ENCODE assay signal across 14 cellular contexts in genomic region chr14:104395941-104396681, GRCh38.
DNase-seq lines count a peak whose midpoint lies in the region; ATAC-seq and TF ChIP-seq lines count a peak whose summit lies in the region.
"Had no signal": no experiment of that assay in that cellular context is flagged by ENCODE, and none has a peak within 500 bp of the region (broad histone marks: within the 10 kb centered on the region; RNA-seq: fewer than 3 reads in every experiment).

No MANE protein-coding gene starts in this region.

- peak overlapping the region; percentile 20; the same call in 1 of the 2 replicates for H3K4me2 ChIP-seq in OCI-LY7 (ENCODE audit: low read length)

- POLR2A ChIA-PET in OCI-LY7 (lab: Charles Lee), result no interaction called here

- CTCF ChIA-PET in OCI-LY7 (lab: Charles Lee; ENCODE audit: unreplicated experiment), result no interaction called here

- intact Hi-C loops in right cardiac atrium (cut with DNase I), result no loop called here
- intact Hi-C loops in left cardiac atrium (cut with DNase I), result no loop called here
- intact Hi-C loops in OCI-LY7 (cut with micrococcal nuclease; ENCODE audit: unreplicated experiment), result no loop called here
- intact Hi-C loops in upper lobe of right lung (cut with DNase I), result no loop called here

- H3K9me3 ChIP-seq in right cardiac atrium (ENCODE audit: control insufficient read depth, low read length), result no peaks in the 10 kb centered on the region
- no peaks in the 10 kb centered on the region for H3K9me3 ChIP-seq in OCI-LY7 (ENCODE audit: low read length)
- H3K9me3 ChIP-seq in lung (ENCODE audit: control insufficient read depth in 2 of 2, insufficient read depth in 1 of 2, low read length in 1 of 2), result peaks cover 0 to 19% of the 10 kb centered on the region in 2 donors
- peaks cover 10% of the 10 kb centered on the region for H3K9me3 ChIP-seq in upper lobe of right lung

- H3K79me2 ChIP-seq in OCI-LY7 (ENCODE audit: insufficient read depth, low read depth, low read length), result no peaks in the 10 kb centered on the region

- H3K36me3 ChIP-seq in OCI-LY7 (ENCODE audit: insufficient read depth, low read length), result no peaks in the 10 kb centered on the region
- H3K36me3 ChIP-seq in lung (ENCODE audit: control insufficient read depth in 2 of 2, insufficient read depth in 2 of 2, low read length in 2 of 2), result no peaks in the 10 kb centered on the region
- H3K36me3 ChIP-seq in upper lobe of right lung, result no peaks in the 10 kb centered on the region
- H3K36me3 ChIP-seq: SJCRH30 had no signal

- ATAC-seq in right cardiac atrium (no peak), left cardiac atrium (no peak), lung (ENCODE audit: insufficient read depth, low FRiP score) (no peak), upper lobe of right lung (no peak)

- no peaks in the 10 kb centered on the region for H3K9me2 ChIP-seq in OCI-LY7 (ENCODE audit: insufficient read depth, low read length)

- peak in 2 of 3 donors; percentile 28 to 43 for DNase-seq in right cardiac atrium
- DNase-seq in left cardiac atrium, result no peak
- DNase-seq in OCI-LY7 (ENCODE audit: low spot score), result peak; percentile 13
- peak; percentile 15 for DNase-seq in lung (ENCODE audit: low spot score)
- DNase-seq in NOMO-1 treated with dmso at 0.1 percent for 144 hours (lab: John Stamatoyannopoulos, UW; ENCODE audit: unreplicated experiment), result no peak
- no peak for DNase-seq in upper lobe of right lung
- DNase-seq in HCEC 1CT, result no peak
- no peak for DNase-seq in activated CD8-positive, alpha-beta memory T cell treated with anti-CD3 and anti-CD28 coated beads, Interleukin-2, amount 50 U/mL, for 4 hours
- DNase-seq: dermis blood vessel endothelial cell; NCI-H2081; NK-92 treated with Interleukin-12 subunit alpha and Interleukin-12 subunit beta, amount 100 ng/mL, for 24 hours; stimulated activated CD4-positive, alpha-beta T cell treated with anti-CD3 and anti-CD28 coated beads, Interleukin-4, amount 100 ng/mL, for 4 hours; T1000 had no signal

- H3K4me3 ChIP-seq in right cardiac atrium (ENCODE audit: low read length), result no peak overlapping the region
- no peak overlapping the region for H3K4me3 ChIP-seq in OCI-LY7 (ENCODE audit: low read depth, low read length, poor library complexity, severe bottlenecking)
- H3K4me3 ChIP-seq in lung, result no peak overlapping the region
- H3K4me3 ChIP-seq in upper lobe of right lung, result no peak overlapping the region
- H3K4me3 ChIP-seq: SJCRH30 had no signal

- H3K27ac ChIP-seq in right cardiac atrium (ENCODE audit: low read length), result no peak overlapping the region
- H3K27ac ChIP-seq in OCI-LY7 (ENCODE audit: low read depth, low read length, poor library complexity, severe bottlenecking), result no peak overlapping the region
- H3K27ac ChIP-seq in lung (ENCODE audit: low read depth in 1 of 2, low read length in 1 of 2), result no peak overlapping the region
- no peak overlapping the region for H3K27ac ChIP-seq in upper lobe of right lung
- H3K27ac ChIP-seq: SJCRH30 had no signal

- H2AFZ ChIP-seq in OCI-LY7 (ENCODE audit: low read length), result no peak overlapping the region

- WGBS in right cardiac atrium, result 81% methylated on average over 30 of the region's 30 CpGs
- WGBS in lung, 2 donors, result 89 to 90% methylated on average over 30 of the region's 30 CpGs

- TF ChIP-seq CTCF in OCI-LY7 (conservative IDR thresholded peaks at IDR 0.05; ENCODE audit: low read length), result no peak
- no peak for TF ChIP-seq CTCF in lung (IDR thresholded peaks at IDR 0.05; ENCODE audit: control extremely low read depth, extremely low read depth)
- no peak for TF ChIP-seq CTCF in upper lobe of right lung (IDR thresholded peaks at IDR 0.05)

- H4K20me1 ChIP-seq in OCI-LY7 (ENCODE audit: insufficient read depth, low read length), result no peaks in the 10 kb centered on the region

- H3K4me1 ChIP-seq in right cardiac atrium (ENCODE audit: control insufficient read depth, insufficient read depth, low read length) (no peaks in the 10 kb centered on the region), OCI-LY7 (ENCODE audit: insufficient read depth, low read length, poor library complexity, severe bottlenecking) (peaks cover 55% of the 10 kb centered on the region), lung (ENCODE audit: control insufficient read depth in 2 of 2, insufficient read depth in 2 of 2, low read length in 2 of 2) (peaks cover 0 to 16% of the 10 kb centered on the region in 2 donors), upper lobe of right lung (no peaks in the 10 kb centered on the region)
- H3K4me1 ChIP-seq: SJCRH30 had no signal

- H3K27me3 ChIP-seq in right cardiac atrium (ENCODE audit: control insufficient read depth, insufficient read depth), result no peaks in the 10 kb centered on the region
- H3K27me3 ChIP-seq in lung (ENCODE audit: control insufficient read depth, insufficient read depth), result no peaks in the 10 kb centered on the region
- no peaks in the 10 kb centered on the region for H3K27me3 ChIP-seq in upper lobe of right lung

- BruUV-seq in OCI-LY7 (replicated peaks; lab: Mats Ljungman, UMichigan), result no TSS peak

Comparison
In these comparisons a context has a peak if more than half of its experiments do, and no peak if none do; other contexts are left out.
1. DNase-seq: peak in right cardiac atrium (2 of 3), OCI-LY7 (single experiment) and lung (single experiment); none in left cardiac atrium (single experiment), NOMO-1 treated with dmso at 0.1 percent for 144 hours (single experiment), upper lobe of right lung (single experiment), HCEC 1CT (single experiment) and activated CD8-positive, alpha-beta memory T cell treated with anti-CD3 and anti-CD28 coated beads, Interleukin-2, amount 50 U/mL, for 4 hours (single experiment).